1 cellular context compared by ENCODE assay signal in genomic region chr6:34696739-34697543, GRCh38.
A peak's percentile ranks its signal among the peaks of the same experiment; 100 is the strongest.
TF ChIP-seq lines count a peak whose summit lies in the region.

Gene ILRUN, minus strand, starts transcription at chr6:34696767. Its CDS starts 164 bp downstream, at chr6:34696603.

TF ChIP-seq in HepG2, 621 proteins besides CTCF, POLR2A, EP300 and RAD21 (continued from another document and continues in another):
- TF ChIP-seq PRPF4 (IDR thresholded peaks at IDR 0.05; ENCODE audit: low read depth, low read length, poor library complexity, severe bottlenecking) (no peak), AGO2 (optimal IDR thresholded peaks at IDR 0.05; ENCODE audit: low read depth, low read length) (no peak), ZNF160 (CRISPR knock-in tag; IDR thresholded peaks at IDR 0.05) (no peak), CENPX (CRISPR knock-in tag; IDR thresholded peaks at IDR 0.05) (no peak), ZNF746 (CRISPR knock-in tag; IDR thresholded peaks at IDR 0.05) (0 out of 2 replicates have a peak, but pooled peaks have one; percentile 49), ZNF276 (CRISPR knock-in tag; IDR thresholded peaks at IDR 0.05; ENCODE audit: low read depth) (0 out of 2 replicates have a peak, but pooled peaks have one; percentile 21), ATF1 (CRISPR knock-in tag; IDR thresholded peaks at IDR 0.05) (peak; percentile 96), TCF7L2 (IDR thresholded peaks at IDR 0.05; ENCODE audit: low read depth, low read length) (no peak), ATF7-NPFF (CRISPR knock-in tag; IDR thresholded peaks at IDR 0.05; ENCODE audit: low read depth) (no peak; the same call in 1 of the 2 replicates), ZNF879 (CRISPR knock-in tag; IDR thresholded peaks at IDR 0.05) (no peak), ZNF335 (CRISPR knock-in tag; IDR thresholded peaks at IDR 0.05) (peak; percentile 49; the same call in 1 of the 2 replicates), HNRNPL (IDR thresholded peaks at IDR 0.05; ENCODE audit: low read depth, low read length) (no peak), ZNF230 (CRISPR knock-in tag; IDR thresholded peaks at IDR 0.05) (peak; percentile 93; the same call in 1 of the 2 replicates), RBM22 (optimal IDR thresholded peaks at IDR 0.05; ENCODE audit: low read length) (no peak), BCLAF1 (IDR thresholded peaks at IDR 0.05) (no peak), ZBTB4 (CRISPR knock-in tag; IDR thresholded peaks at IDR 0.05; ENCODE audit: borderline replicate concordance) (no peak), CBX1 (IDR thresholded peaks at IDR 0.05; ENCODE audit: low read depth) (no peak), TBX3 (IDR thresholded peaks at IDR 0.05; ENCODE audit: borderline replicate concordance) (no peak), DDIT3 (CRISPR knock-in tag; IDR thresholded peaks at IDR 0.05) (no peak), TRIM22 (IDR thresholded peaks at IDR 0.05) (no peak), EED (CRISPR knock-in tag; IDR thresholded peaks at IDR 0.05) (no peak), ZNF460 (CRISPR knock-in tag; IDR thresholded peaks at IDR 0.05; ENCODE audit: borderline replicate concordance) (no peak), MXD1 (CRISPR knock-in tag; IDR thresholded peaks at IDR 0.05) (no peak), ZNF543 (CRISPR knock-in tag; IDR thresholded peaks at IDR 0.05) (no peak), ZNF205 (CRISPR knock-in tag; IDR thresholded peaks at IDR 0.05) (peak; percentile 56; the same call in 1 of the 2 replicates), KLF12 (CRISPR knock-in tag; IDR thresholded peaks at IDR 0.05; ENCODE audit: borderline replicate concordance) (peak; percentile 43; the same call in 1 of the 2 replicates), ZBTB21 (CRISPR knock-in tag; IDR thresholded peaks at IDR 0.05) (peak; percentile 100), MBNL3 (CRISPR knock-in tag; conservative IDR thresholded peaks at IDR 0.05) (no peak)
- TF ChIP-seq, protein P1, sequence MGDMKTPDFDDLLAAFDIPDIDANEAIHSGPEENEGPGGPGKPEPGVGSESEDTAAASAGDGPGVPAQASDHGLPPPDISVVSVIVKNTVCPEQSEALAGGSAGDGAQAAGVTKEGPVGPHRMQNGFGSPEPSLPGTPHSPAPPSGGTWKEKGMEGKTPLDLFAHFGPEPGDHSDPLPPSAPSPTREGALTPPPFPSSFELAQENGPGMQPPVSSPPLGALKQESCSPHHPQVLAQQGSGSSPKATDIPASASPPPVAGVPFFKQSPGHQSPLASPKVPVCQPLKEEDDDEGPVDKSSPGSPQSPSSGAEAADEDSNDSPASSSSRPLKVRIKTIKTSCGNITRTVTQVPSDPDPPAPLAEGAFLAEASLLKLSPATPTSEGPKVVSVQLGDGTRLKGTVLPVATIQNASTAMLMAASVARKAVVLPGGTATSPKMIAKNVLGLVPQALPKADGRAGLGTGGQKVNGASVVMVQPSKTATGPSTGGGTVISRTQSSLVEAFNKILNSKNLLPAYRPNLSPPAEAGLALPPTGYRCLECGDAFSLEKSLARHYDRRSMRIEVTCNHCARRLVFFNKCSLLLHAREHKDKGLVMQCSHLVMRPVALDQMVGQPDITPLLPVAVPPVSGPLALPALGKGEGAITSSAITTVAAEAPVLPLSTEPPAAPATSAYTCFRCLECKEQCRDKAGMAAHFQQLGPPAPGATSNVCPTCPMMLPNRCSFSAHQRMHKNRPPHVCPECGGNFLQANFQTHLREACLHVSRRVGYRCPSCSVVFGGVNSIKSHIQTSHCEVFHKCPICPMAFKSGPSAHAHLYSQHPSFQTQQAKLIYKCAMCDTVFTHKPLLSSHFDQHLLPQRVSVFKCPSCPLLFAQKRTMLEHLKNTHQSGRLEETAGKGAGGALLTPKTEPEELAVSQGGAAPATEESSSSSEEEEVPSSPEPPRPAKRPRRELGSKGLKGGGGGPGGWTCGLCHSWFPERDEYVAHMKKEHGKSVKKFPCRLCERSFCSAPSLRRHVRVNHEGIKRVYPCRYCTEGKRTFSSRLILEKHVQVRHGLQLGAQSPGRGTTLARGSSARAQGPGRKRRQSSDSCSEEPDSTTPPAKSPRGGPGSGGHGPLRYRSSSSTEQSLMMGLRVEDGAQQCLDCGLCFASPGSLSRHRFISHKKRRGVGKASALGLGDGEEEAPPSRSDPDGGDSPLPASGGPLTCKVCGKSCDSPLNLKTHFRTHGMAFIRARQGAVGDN (CRISPR knock-in tag; IDR thresholded peaks at IDR 0.05), result peak; percentile 86
- TF ChIP-seq, protein P2, sequence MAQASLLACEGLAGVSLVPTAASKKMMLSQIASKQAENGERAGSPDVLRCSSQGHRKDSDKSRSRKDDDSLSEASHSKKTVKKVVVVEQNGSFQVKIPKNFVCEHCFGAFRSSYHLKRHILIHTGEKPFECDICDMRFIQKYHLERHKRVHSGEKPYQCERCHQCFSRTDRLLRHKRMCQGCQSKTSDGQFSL (CRISPR knock-in tag; IDR thresholded peaks at IDR 0.05), result peak; percentile 13; the same call in 1 of the 2 replicates
- TF ChIP-seq, protein P3, sequence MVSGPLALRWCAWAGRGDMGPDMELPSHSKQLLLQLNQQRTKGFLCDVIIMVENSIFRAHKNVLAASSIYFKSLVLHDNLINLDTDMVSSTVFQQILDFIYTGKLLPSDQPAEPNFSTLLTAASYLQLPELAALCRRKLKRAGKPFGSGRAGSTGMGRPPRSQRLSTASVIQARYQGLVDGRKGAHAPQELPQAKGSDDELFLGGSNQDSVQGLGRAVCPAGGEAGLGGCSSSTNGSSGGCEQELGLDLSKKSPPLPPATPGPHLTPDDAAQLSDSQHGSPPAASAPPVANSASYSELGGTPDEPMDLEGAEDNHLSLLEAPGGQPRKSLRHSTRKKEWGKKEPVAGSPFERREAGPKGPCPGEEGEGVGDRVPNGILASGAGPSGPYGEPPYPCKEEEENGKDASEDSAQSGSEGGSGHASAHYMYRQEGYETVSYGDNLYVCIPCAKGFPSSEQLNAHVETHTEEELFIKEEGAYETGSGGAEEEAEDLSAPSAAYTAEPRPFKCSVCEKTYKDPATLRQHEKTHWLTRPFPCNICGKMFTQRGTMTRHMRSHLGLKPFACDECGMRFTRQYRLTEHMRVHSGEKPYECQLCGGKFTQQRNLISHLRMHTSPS (CRISPR knock-in tag; IDR thresholded peaks at IDR 0.05; ENCODE audit: low read depth), result no peak
- TF ChIP-seq, protein P4, sequence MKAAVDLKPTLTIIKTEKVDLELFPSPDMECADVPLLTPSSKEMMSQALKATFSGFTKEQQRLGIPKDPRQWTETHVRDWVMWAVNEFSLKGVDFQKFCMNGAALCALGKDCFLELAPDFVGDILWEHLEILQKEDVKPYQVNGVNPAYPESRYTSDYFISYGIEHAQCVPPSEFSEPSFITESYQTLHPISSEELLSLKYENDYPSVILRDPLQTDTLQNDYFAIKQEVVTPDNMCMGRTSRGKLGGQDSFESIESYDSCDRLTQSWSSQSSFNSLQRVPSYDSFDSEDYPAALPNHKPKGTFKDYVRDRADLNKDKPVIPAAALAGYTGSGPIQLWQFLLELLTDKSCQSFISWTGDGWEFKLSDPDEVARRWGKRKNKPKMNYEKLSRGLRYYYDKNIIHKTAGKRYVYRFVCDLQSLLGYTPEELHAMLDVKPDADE (CRISPR knock-in tag; IDR thresholded peaks at IDR 0.05), result no peak
- TF ChIP-seq, protein P5, sequence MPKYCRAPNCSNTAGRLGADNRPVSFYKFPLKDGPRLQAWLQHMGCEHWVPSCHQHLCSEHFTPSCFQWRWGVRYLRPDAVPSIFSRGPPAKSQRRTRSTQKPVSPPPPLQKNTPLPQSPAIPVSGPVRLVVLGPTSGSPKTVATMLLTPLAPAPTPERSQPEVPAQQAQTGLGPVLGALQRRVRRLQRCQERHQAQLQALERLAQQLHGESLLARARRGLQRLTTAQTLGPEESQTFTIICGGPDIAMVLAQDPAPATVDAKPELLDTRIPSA (CRISPR knock-in tag; IDR thresholded peaks at IDR 0.05; ENCODE audit: borderline replicate concordance), result no peak
- TF ChIP-seq, protein P6, sequence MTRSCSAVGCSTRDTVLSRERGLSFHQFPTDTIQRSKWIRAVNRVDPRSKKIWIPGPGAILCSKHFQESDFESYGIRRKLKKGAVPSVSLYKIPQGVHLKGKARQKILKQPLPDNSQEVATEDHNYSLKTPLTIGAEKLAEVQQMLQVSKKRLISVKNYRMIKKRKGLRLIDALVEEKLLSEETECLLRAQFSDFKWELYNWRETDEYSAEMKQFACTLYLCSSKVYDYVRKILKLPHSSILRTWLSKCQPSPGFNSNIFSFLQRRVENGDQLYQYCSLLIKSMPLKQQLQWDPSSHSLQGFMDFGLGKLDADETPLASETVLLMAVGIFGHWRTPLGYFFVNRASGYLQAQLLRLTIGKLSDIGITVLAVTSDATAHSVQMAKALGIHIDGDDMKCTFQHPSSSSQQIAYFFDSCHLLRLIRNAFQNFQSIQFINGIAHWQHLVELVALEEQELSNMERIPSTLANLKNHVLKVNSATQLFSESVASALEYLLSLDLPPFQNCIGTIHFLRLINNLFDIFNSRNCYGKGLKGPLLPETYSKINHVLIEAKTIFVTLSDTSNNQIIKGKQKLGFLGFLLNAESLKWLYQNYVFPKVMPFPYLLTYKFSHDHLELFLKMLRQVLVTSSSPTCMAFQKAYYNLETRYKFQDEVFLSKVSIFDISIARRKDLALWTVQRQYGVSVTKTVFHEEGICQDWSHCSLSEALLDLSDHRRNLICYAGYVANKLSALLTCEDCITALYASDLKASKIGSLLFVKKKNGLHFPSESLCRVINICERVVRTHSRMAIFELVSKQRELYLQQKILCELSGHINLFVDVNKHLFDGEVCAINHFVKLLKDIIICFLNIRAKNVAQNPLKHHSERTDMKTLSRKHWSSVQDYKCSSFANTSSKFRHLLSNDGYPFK (CRISPR knock-in tag; IDR thresholded peaks at IDR 0.05; ENCODE audit: borderline replicate concordance), result 0 out of 2 replicates have a peak, but pooled peaks have one; percentile 57
- TF ChIP-seq, protein P7, sequence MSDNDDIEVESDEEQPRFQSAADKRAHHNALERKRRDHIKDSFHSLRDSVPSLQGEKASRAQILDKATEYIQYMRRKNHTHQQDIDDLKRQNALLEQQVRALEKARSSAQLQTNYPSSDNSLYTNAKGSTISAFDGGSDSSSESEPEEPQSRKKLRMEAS (IDR thresholded peaks at IDR 0.05), result no peak; the same call in 1 of the 2 replicates
